In genomic region chr6:2855061-2855519, GRCh38 we compare ENCODE assay signal across 9 cellular contexts. TPM values are rescaled to one million over a fixed set of nuclear protein-coding genes. Genes with fewer than 3 reads are reported as not detected.
DNase-seq lines count a peak whose midpoint lies in the region; ATAC-seq, FAIRE-seq and TF ChIP-seq lines count a peak whose summit lies in the region.
"Had no signal": no experiment of that assay in that cellular context is flagged by ENCODE, and none has a peak within 500 bp of the region (broad histone marks: within the 10 kb centered on the region; RNA-seq: fewer than 3 reads in every experiment).

No MANE protein-coding gene starts in this region.

- CTCF ChIA-PET in IMR-90 (lab: Yijun Ruan, JAX) = interaction anchor here (1.2 to 1.5 kb wide), 2 partner anchors 97 to 117 kb away, joined by 3 read pairs; no protein-coding TSS in a partner anchor

- peak overlapping the region; percentile 50 for H3K4me3 Mint-ChIP-seq in activated naive CD8-positive, alpha-beta T cell treated with anti-CD3 and anti-CD28 coated beads for 36 hours

- H3K56ac ChIP-seq in IMR-90 (ENCODE audit: extremely low read depth, insufficient read depth, low read length) = no peak overlapping the region

- H2BK20ac ChIP-seq in IMR-90 (ENCODE audit: low read depth, low read length) = peak overlapping the region; percentile 98

- H3K27me3 ChIP-seq in IMR-90 (ENCODE audit: control insufficient read depth, insufficient read depth, low read length) (no peaks in the 10 kb centered on the region), layer of hippocampus (ENCODE audit: control insufficient read depth, insufficient read depth, low read length) (no peaks in the 10 kb centered on the region), smooth muscle cell (ENCODE audit: low read depth) (no peaks in the 10 kb centered on the region)

- H2AK9ac ChIP-seq in IMR-90 (replicated peaks; ENCODE audit: low read depth, low read length, poor library complexity) = no peak overlapping the region

- no peak for TF ChIP-seq RAD21 in IMR-90 (IDR thresholded peaks at IDR 0.05; ENCODE audit: low read length)

- H2AK5ac ChIP-seq in IMR-90 (ENCODE audit: low read depth, low read length) = peak overlapping the region; percentile 92

- H2AFZ ChIP-seq in IMR-90 (replicated peaks; ENCODE audit: low read length, poor library complexity) (peak overlapping the region; percentile 12), smooth muscle cell (ENCODE audit: low read depth) (peak overlapping the region; percentile 72)

- H4K20me1 ChIP-seq in IMR-90 (ENCODE audit: insufficient read depth, low read length) (no peaks in the 10 kb centered on the region), smooth muscle cell (ENCODE audit: low read depth) (no peaks in the 10 kb centered on the region)

- peak overlapping the region; percentile 99 for H4K5ac ChIP-seq in IMR-90 (ENCODE audit: low read depth, low read length)

- peaks cover 40% of the 10 kb centered on the region for H3K9me1 ChIP-seq in IMR-90 (ENCODE audit: insufficient read depth, low read length)

- in situ Hi-C loops in IMR-90 (cut with MboI; ENCODE audit: low sequenced_read_pairs) = no loop called here

- no peak for TF ChIP-seq POLR2A in IMR-90 (IDR thresholded peaks at IDR 0.05; ENCODE audit: low read depth, low read length)

- BruUV-seq in IMR-90 (replicated peaks; lab: Mats Ljungman, UMichigan) = no TSS peak

- DNase-seq in IMR-90 = no peak
- DNase-seq in activated naive CD8-positive, alpha-beta T cell treated with anti-CD3 and anti-CD28 coated beads for 36 hours = no peak
- DNase-seq in smooth muscle cell (lab: John Stamatoyannopoulos, UW; ENCODE audit: unreplicated experiment) = no peak
- no peak for DNase-seq in T-helper 9 cell
- DNase-seq in DMS153 (lab: John Stamatoyannopoulos, UW) = no peak
- DNase-seq in D721Med (ENCODE audit: insufficient read length, low spot score) = no peak
- DNase-seq: central memory CD4-positive, alpha-beta T cell had no signal

- no peak for FAIRE-seq in D721Med (lab: Jason Lieb, UNC)

- peak overlapping the region; percentile 98 for H2BK5ac ChIP-seq in IMR-90 (ENCODE audit: low read depth, low read length, poor library complexity, severe bottlenecking)

- POLR2A ChIA-PET in IMR-90 (lab: Charles Lee; ENCODE audit: unreplicated experiment) = no interaction called here

- no peaks in the 10 kb centered on the region for H3K79me2 ChIP-seq in smooth muscle cell (ENCODE audit: low read depth)

- peak overlapping the region; percentile 99 for H3K18ac ChIP-seq in IMR-90 (ENCODE audit: low read depth, low read length)

- H3K14ac ChIP-seq in IMR-90 (replicated peaks; ENCODE audit: low read depth, low read length) = peak overlapping the region; percentile 95

- peaks cover 4% of the 10 kb centered on the region for H3K36me3 Mint-ChIP-seq in activated naive CD8-positive, alpha-beta T cell treated with anti-CD3 and anti-CD28 coated beads for 36 hours

- intact Hi-C loops in IMR-90 (cut with micrococcal nuclease) = loop anchor here (2.0 kb wide), 1 partner anchor 48 kb away; the partner anchor contains the start of gene SERPINB9

- H3K27ac Mint-ChIP-seq in activated naive CD8-positive, alpha-beta T cell treated with anti-CD3 and anti-CD28 coated beads for 36 hours = peak overlapping the region; percentile 99

- peaks cover 0 to 26% of the 10 kb centered on the region in 2 experiments; a peak in 3 of 4 replicates for H3K79me1 ChIP-seq in IMR-90 (ENCODE audit: low read depth in 1 of 2, low read length in 2 of 2)

- no CpG with 5 or more reads among the region's 13 CpGs for WGBS in IMR-90 (ENCODE audit: extremely low coverage in 2 of 2, insufficient read length in 1 of 2), 2 experiments
- 72% methylated on average over 13 of the region's 13 CpGs for WGBS in smooth muscle cell (ENCODE audit: low lambda C conversion rate)

- peak overlapping the region; percentile 91; the same call in 1 of the 2 replicates for H3K23ac ChIP-seq in IMR-90 (ENCODE audit: low read depth, low read length)

- no peaks in the 10 kb centered on the region for H3K9me3 ChIP-seq in IMR-90 (ENCODE audit: control insufficient read depth, insufficient read depth, low read length)
- H3K9me3 ChIP-seq in smooth muscle cell (replicated peaks; ENCODE audit: low read depth) = no peaks in the 10 kb centered on the region

- H3K4me1 ChIP-seq in IMR-90 (ENCODE audit: control insufficient read depth, insufficient read depth, low read length) (peaks cover 36% of the 10 kb centered on the region), smooth muscle cell (ENCODE audit: low read depth) (peaks cover 20% of the 10 kb centered on the region)

- peak overlapping the region; percentile 98 for H4K91ac ChIP-seq in IMR-90 (ENCODE audit: insufficient read depth, low read depth, low read length)

- H4K8ac ChIP-seq in IMR-90 (ENCODE audit: low read depth in 2 of 2, low read length in 2 of 2) = peak overlapping the region; percentile 89 to 97; a peak in 3 of 4 replicates

- H3K4me3 ChIP-seq in IMR-90 (ENCODE audit: insufficient read depth, low read depth, low read length) (no peak overlapping the region), smooth muscle cell (no peak overlapping the region)

- dilution Hi-C loops in IMR-90 (cut with HindIII; ENCODE audit: low sequenced_read_pairs, unreplicated experiment) = no loop called here

- H3K27ac ChIP-seq in IMR-90 (ENCODE audit: insufficient read depth, low read length) (peak overlapping the region; percentile 56; the same call in 1 of the 2 replicates), layer of hippocampus (ENCODE audit: low read depth, low read length) (peak overlapping the region; percentile 66), smooth muscle cell (ENCODE audit: low read depth) (peak overlapping the region; percentile 88)

- H3K36me3 ChIP-seq in IMR-90 (ENCODE audit: control insufficient read depth, insufficient read depth, low read length) = no peaks in the 10 kb centered on the region
- H3K36me3 ChIP-seq in smooth muscle cell (ENCODE audit: low read depth) = no peaks in the 10 kb centered on the region

- peaks cover 69% of the 10 kb centered on the region for H3K4me1 Mint-ChIP-seq in activated naive CD8-positive, alpha-beta T cell treated with anti-CD3 and anti-CD28 coated beads for 36 hours

- H3K4ac ChIP-seq in IMR-90 (ENCODE audit: low read depth, low read length) = peak overlapping the region; percentile 96

- ATAC-seq in IMR-90 (ENCODE audit: low read depth) (no peak), HG03432 (IDR thresholded peaks at IDR 0.05; ENCODE audit: unreplicated experiment) (no peak)

- H3K9ac ChIP-seq in IMR-90 (ENCODE audit: low read depth, low read length) = no peak overlapping the region
- H3K9ac ChIP-seq in smooth muscle cell (ENCODE audit: low read depth) = peak overlapping the region; percentile 72

- H3K27me3 Mint-ChIP-seq in activated naive CD8-positive, alpha-beta T cell treated with anti-CD3 and anti-CD28 coated beads for 36 hours = no peaks in the 10 kb centered on the region

- peaks cover 15% of the 10 kb centered on the region for H3F3A ChIP-seq in smooth muscle cell (ENCODE audit: low read depth)

- TF ChIP-seq CTCF in IMR-90 (conservative IDR thresholded peaks at IDR 0.05; ENCODE audit: low read depth, low read length) (no peak), smooth muscle cell (IDR thresholded peaks at IDR 0.05; ENCODE audit: borderline replicate concordance, insufficient read depth, poor library complexity, severe bottlenecking) (no peak), D721Med (IDR thresholded peaks at IDR 0.05; ENCODE audit: insufficient read depth, missing control alignments) (no peak)

- H3K4me2 ChIP-seq in IMR-90 (ENCODE audit: low read depth, low read length) (no peak overlapping the region), smooth muscle cell (peak overlapping the region; percentile 80)

- H2BK120ac ChIP-seq in IMR-90 (ENCODE audit: low read depth, low read length) = peak overlapping the region; percentile 98

- peak overlapping the region; percentile 75 for H2BK15ac ChIP-seq in IMR-90 (ENCODE audit: low read depth, low read length)

- H3K9me3 Mint-ChIP-seq in activated naive CD8-positive, alpha-beta T cell treated with anti-CD3 and anti-CD28 coated beads for 36 hours = no peaks in the 10 kb centered on the region

TF ChIP-seq in IMR-90, 13 proteins besides CTCF, POLR2A, EP300 and RAD21:
- TF ChIP-seq BHLHE40 (IDR thresholded peaks at IDR 0.05; ENCODE audit: low read depth, low read length) = no peak
- TF ChIP-seq CHD1 (IDR thresholded peaks at IDR 0.05; ENCODE audit: low read depth, low read length) = no peak

RNA-seq across cellular contexts. Expression of gene SERPINB1, which starts 13.4 kb away (rescaled TPM):
- total RNA-seq in IMR-90 (2012; rRNA removed) = 6.1 TPM in 2 replicates
- 7.0 and 9.1 TPM in 2 replicates for polyA plus RNA-seq in IMR-90 (2012; rRNA removed)
- 2.8 and 2.9 TPM in 2 replicates for polyA plus RNA-seq in IMR-90 (2012; cell fraction: cytosol; rRNA removed)
- polyA plus RNA-seq in IMR-90 (2012; cell fraction: nucleus; rRNA removed; ENCODE audit: low replicate concordance) = 1.4 and 6.8 TPM in 2 replicates
- total RNA-seq in activated naive CD8-positive, alpha-beta T cell treated with anti-CD3 and anti-CD28 coated beads for 36 hours = 10 to 100 TPM; 38.1 to 44.7 TPM
- total RNA-seq in smooth muscle cell = 10.5 and 14.8 TPM in 2 replicates
- 17.7 and 21.9 TPM in 2 replicates for polyA plus RNA-seq in smooth muscle cell

RNA-seq across cellular contexts. Expression of gene SERPINB9, which starts 48.0 kb away (rescaled TPM):
- total RNA-seq in IMR-90 (2012; rRNA removed) (2.3 and 2.5 TPM in 2 replicates), smooth muscle cell (22.4 and 23.7 TPM in 2 replicates)
- polyA plus RNA-seq in IMR-90 (2012; rRNA removed) (2.2 and 2.3 TPM in 2 replicates), smooth muscle cell (12.9 and 14.5 TPM in 2 replicates)
- 1.1 and 1.5 TPM in 2 replicates for polyA plus RNA-seq in IMR-90 (2012; cell fraction: cytosol; rRNA removed)
- 1.1 and 3.5 TPM in 2 replicates for polyA plus RNA-seq in IMR-90 (2012; cell fraction: nucleus; rRNA removed; ENCODE audit: low replicate concordance)
- total RNA-seq in activated naive CD8-positive, alpha-beta T cell treated with anti-CD3 and anti-CD28 coated beads for 36 hours = 10 to 100 TPM; 51.3 to 51.4 TPM
